25 cellular contexts compared by ENCODE assay signal in the genomic region with DNA sequence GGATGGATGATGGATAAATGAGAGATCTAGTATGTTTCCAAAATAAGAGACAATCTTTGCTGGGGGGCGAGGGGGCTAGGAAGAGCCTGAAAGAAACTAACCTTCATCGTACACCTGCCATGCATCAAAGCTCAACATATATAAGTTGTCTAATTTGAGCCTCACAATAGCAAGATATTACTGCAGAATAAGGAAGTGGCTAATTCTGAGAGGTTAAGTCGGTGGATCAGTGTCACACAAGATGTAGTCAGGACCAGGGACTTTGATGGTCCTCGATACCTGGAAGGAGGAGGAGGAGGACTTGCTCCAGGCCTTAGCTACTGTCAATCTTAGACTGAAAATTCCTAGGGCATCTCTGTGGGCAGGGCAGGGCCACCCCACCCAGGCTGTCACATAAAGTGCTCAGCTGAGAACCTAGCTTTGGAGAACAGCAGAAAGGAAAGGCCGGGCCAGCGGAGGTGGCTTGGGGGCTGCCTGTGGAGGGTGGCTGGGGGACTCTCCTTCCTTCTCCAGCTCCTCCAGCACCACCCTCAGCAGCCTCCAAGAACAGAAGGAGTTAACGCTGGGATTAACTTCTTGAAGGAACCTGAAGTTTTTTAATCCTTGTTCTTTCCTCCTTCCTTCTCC. TPM values are rescaled to one million over a fixed set of nuclear protein-coding genes. Genes with fewer than 3 reads are reported as not detected.
DNase-seq lines count a peak whose midpoint lies in the region; ATAC-seq and TF ChIP-seq lines count a peak whose summit lies in the region.
"Had no signal": no experiment of that assay in that cellular context is flagged by ENCODE, and none has a peak within 500 bp of the region (broad histone marks: within the 10 kb centered on the region; RNA-seq: fewer than 3 reads in every experiment).

No MANE protein-coding gene starts in this region.

- peak overlapping the region; percentile 47 to 76 for H3K9ac ChIP-seq in duodenal mucosa (ENCODE audit: low read depth in 1 of 2, low read length in 2 of 2)
- H3K9ac ChIP-seq: GM23248 had no signal

- peak; percentile 31 for DNase-seq in activated CD8-positive, alpha-beta memory T cell treated with anti-CD3 and anti-CD28 coated beads, Interleukin-2, amount 10 ng/mL, durations not matched to agents 7 days and 5 days
- DNase-seq in activated CD8-positive, alpha-beta memory T cell treated with anti-CD3 and anti-CD28 coated beads, Interleukin-2, amount 50 U/mL, for 48 hours = no peak
- peak in 2 of 3 donors; percentile 55 to 65 for DNase-seq in Peyer's patch
- DNase-seq in osteoblast (ENCODE audit: insufficient read length, low spot score, missing footprints) = peak; percentile 43
- no peak for DNase-seq in NCI-H2227 treated with DMSO at 0.1 percent for 48 hours (lab: John Stamatoyannopoulos, UW)
- DNase-seq in activated T-cell treated with anti-CD3 and anti-CD28 coated beads for 4 hours = no peak
- DNase-seq in NCI-H226 = no peak
- DNase-seq: BE2C; CD4-positive, CD25-positive, alpha-beta regulatory T cell; COR-L47; DMS 273 treated with DMSO at 0.1 percent for 48 hours; DND-41; GM23248; IMR-90; Karpas-422; MG63; NCI-H1105 treated with DMSO at 0.1 percent for 48 hours; NCI-H187; NCI-H345; NCI-H526; PC-9; SJCRH30 had no signal

- no peaks in the 10 kb centered on the region for H4K20me1 ChIP-seq in osteoblast (ENCODE audit: insufficient read depth, low read length)

- ATAC-seq in activated CD8-positive, alpha-beta memory T cell treated with anti-CD3 and anti-CD28 coated beads, Interleukin-2, amount 10 ng/mL, durations not matched to agents 7 days and 5 days = no peak

- H3K9me3 ChIP-seq in Peyer's patch (no peaks in the 10 kb centered on the region), duodenal mucosa (ENCODE audit: control insufficient read depth in 1 of 2, low read length in 2 of 2) (no peaks in the 10 kb centered on the region), osteoblast (ENCODE audit: low read depth, low read length) (no peaks in the 10 kb centered on the region)
- H3K9me3 ChIP-seq: BE2C, HAP-1, MG63, SJCRH30 had no signal

- peaks cover 28% of the 10 kb centered on the region for H3K4me1 Mint-ChIP-seq in activated CD8-positive, alpha-beta memory T cell treated with anti-CD3 and anti-CD28 coated beads, Interleukin-2, amount 10 ng/mL, durations not matched to agents 7 days and 5 days

- H3K4me2 ChIP-seq in osteoblast (ENCODE audit: insufficient read depth, low read length) = no peak overlapping the region
- H3K4me2 ChIP-seq: PC-9 had no signal

- CTCF ChIA-PET in activated CD8-positive, alpha-beta memory T cell treated with anti-CD3 and anti-CD28 coated beads, Interleukin-2, amount 10 ng/mL, durations not matched to agents 7 days and 5 days (lab: Charles Lee) = interaction anchor here (1.4 kb wide), 1 partner anchor 56 kb away, joined by 3 read pairs; no protein-coding TSS in a partner anchor

- no peaks in the 10 kb centered on the region for H3K27me3 Mint-ChIP-seq in activated CD8-positive, alpha-beta memory T cell treated with anti-CD3 and anti-CD28 coated beads, Interleukin-2, amount 10 ng/mL, durations not matched to agents 7 days and 5 days
- H3K27me3 Mint-ChIP-seq: CD4-positive, CD25-positive, alpha-beta regulatory T cell had no signal

- H3K79me2 ChIP-seq in osteoblast (ENCODE audit: insufficient read depth, low read length) = no peaks in the 10 kb centered on the region

- no peak for TF ChIP-seq POLR2A in Peyer's patch (IDR thresholded peaks at IDR 0.05)

- TF ChIP-seq CTCF in Peyer's patch (IDR thresholded peaks at IDR 0.05) (no peak), osteoblast (IDR thresholded peaks at IDR 0.05; ENCODE audit: extremely low read depth, low read depth, low read length) (no peak)

- H3K4me3 ChIP-seq in Peyer's patch (peak overlapping the region in 2 of 4 donors; percentile 59 to 66), duodenal mucosa (ENCODE audit: low read depth in 1 of 2, low read length in 2 of 2) (peak overlapping the region; percentile 28 to 66), osteoblast (ENCODE audit: insufficient read depth, low read length) (no peak overlapping the region)
- H3K4me3 ChIP-seq: GM23248, HAP-1, MG63, PC-9, SJCRH30 had no signal

- no peaks in the 10 kb centered on the region for H3K27me3 ChIP-seq in Peyer's patch
- H3K27me3 ChIP-seq in duodenal mucosa (ENCODE audit: control insufficient read depth in 1 of 2, insufficient read depth in 2 of 2, low read length in 2 of 2) = no peaks in the 10 kb centered on the region
- H3K27me3 ChIP-seq in osteoblast (ENCODE audit: insufficient read depth, low read length) = peaks cover 49% of the 10 kb centered on the region
- H3K27me3 ChIP-seq: BE2C had no signal

- no peak overlapping the region for H3K27ac Mint-ChIP-seq in activated CD8-positive, alpha-beta memory T cell treated with anti-CD3 and anti-CD28 coated beads, Interleukin-2, amount 10 ng/mL, durations not matched to agents 7 days and 5 days

- H3K9me3 Mint-ChIP-seq in activated CD8-positive, alpha-beta memory T cell treated with anti-CD3 and anti-CD28 coated beads, Interleukin-2, amount 10 ng/mL, durations not matched to agents 7 days and 5 days (ENCODE audit: low read depth) = no peaks in the 10 kb centered on the region

- H3K36me3 ChIP-seq in Peyer's patch = no peaks in the 10 kb centered on the region
- H3K36me3 ChIP-seq in duodenal mucosa (ENCODE audit: control insufficient read depth in 1 of 2, insufficient read depth in 2 of 2, low read length in 2 of 2) = peaks cover 0 to 2% of the 10 kb centered on the region in 2 donors
- no peaks in the 10 kb centered on the region for H3K36me3 ChIP-seq in osteoblast (ENCODE audit: insufficient read depth, low read length)
- H3K36me3 ChIP-seq: BE2C, HAP-1, MG63, SJCRH30 had no signal

- peaks cover 0 to 23% (median 1%) of the 10 kb centered on the region in 4 donors for H3K4me1 ChIP-seq in Peyer's patch
- H3K4me1 ChIP-seq in duodenal mucosa (ENCODE audit: control insufficient read depth in 1 of 2, insufficient read depth in 2 of 2, low read length in 2 of 2) = peaks cover 61 to 64% of the 10 kb centered on the region in 2 donors
- H3K4me1 ChIP-seq in osteoblast (ENCODE audit: insufficient read depth, low read length) = no peaks in the 10 kb centered on the region
- H3K4me1 ChIP-seq: BE2C, HAP-1 had no signal

- peak overlapping the region in 3 of 4 donors; percentile 62 to 94 (median 76) for H3K27ac ChIP-seq in Peyer's patch
- peak overlapping the region; percentile 74 for H3K27ac ChIP-seq in duodenal mucosa (ENCODE audit: low read depth, low read length)
- H3K27ac ChIP-seq in osteoblast (ENCODE audit: low read depth, low read length) = no peak overlapping the region
- H3K27ac ChIP-seq: GM23248, PC-9, SJCRH30 had no signal

- H2AFZ ChIP-seq in osteoblast (ENCODE audit: low read length) = no peak overlapping the region
- H2AFZ ChIP-seq: GM23248, PC-9 had no signal

- H3K36me3 Mint-ChIP-seq in activated CD8-positive, alpha-beta memory T cell treated with anti-CD3 and anti-CD28 coated beads, Interleukin-2, amount 10 ng/mL, durations not matched to agents 7 days and 5 days = no peaks in the 10 kb centered on the region
- H3K36me3 Mint-ChIP-seq: CD4-positive, CD25-positive, alpha-beta regulatory T cell had no signal

- no peak overlapping the region for H3K4me3 Mint-ChIP-seq in activated CD8-positive, alpha-beta memory T cell treated with anti-CD3 and anti-CD28 coated beads, Interleukin-2, amount 10 ng/mL, durations not matched to agents 7 days and 5 days
- H3K4me3 Mint-ChIP-seq: CD4-positive, CD25-positive, alpha-beta regulatory T cell had no signal

RNA-seq across cellular contexts. Expression of a gene that starts 0.5 kb away (rescaled TPM):
- total RNA-seq in activated CD8-positive, alpha-beta memory T cell treated with anti-CD3 and anti-CD28 coated beads, Interleukin-2, amount 10 ng/mL, durations not matched to agents 7 days and 5 days = not detected
- 100 to 1,000 TPM in 3 of 4 donors, 10 to 100 TPM in 1; 11.6 to 612 (median 544) TPM for total RNA-seq in Peyer's patch
- total RNA-seq in osteoblast = not detected in 2 replicates
- total RNA-seq: CD4-positive, CD25-positive, alpha-beta regulatory T cell; G401; GM23248; IMR-90; PC-9; SJCRH30 had no signal

RNA-seq across cellular contexts. Expression of a gene that starts 33.2 kb away (rescaled TPM):
- total RNA-seq in activated CD8-positive, alpha-beta memory T cell treated with anti-CD3 and anti-CD28 coated beads, Interleukin-2, amount 10 ng/mL, durations not matched to agents 7 days and 5 days = not detected
- total RNA-seq in Peyer's patch = not detected
- total RNA-seq in osteoblast = not detected in 2 replicates
- total RNA-seq: CD4-positive, CD25-positive, alpha-beta regulatory T cell; G401; GM23248; IMR-90; PC-9; SJCRH30 had no signal

Comparison
In these comparisons a context has a peak if more than half of its experiments do, and no peak if none do; other contexts are left out.
1. DNase-seq: peak in activated CD8-positive, alpha-beta memory T cell treated with anti-CD3 and anti-CD28 coated beads, Interleukin-2, amount 10 ng/mL, durations not matched to agents 7 days and 5 days (single experiment), Peyer's patch (2 of 3) and osteoblast (single experiment); none in activated CD8-positive, alpha-beta memory T cell treated with anti-CD3 and anti-CD28 coated beads, Interleukin-2, amount 50 U/mL, for 48 hours (single experiment), NCI-H2227 treated with DMSO at 0.1 percent for 48 hours (single experiment), activated T-cell treated with anti-CD3 and anti-CD28 coated beads for 4 hours (single experiment) and NCI-H226 (single experiment).
2. RNA of a gene that starts 0.5 kb away (total RNA-seq): 11.6 to 612 TPM in Peyer's patch; not detected in activated CD8-positive, alpha-beta memory T cell treated with anti-CD3 and anti-CD28 coated beads, Interleukin-2, amount 10 ng/mL, durations not matched to agents 7 days and 5 days and not detected in osteoblast; every median in the first group is over 10 times any median in the second.